Comparison of ENCODE assay signal across 10 cellular contexts in the genomic region with DNA sequence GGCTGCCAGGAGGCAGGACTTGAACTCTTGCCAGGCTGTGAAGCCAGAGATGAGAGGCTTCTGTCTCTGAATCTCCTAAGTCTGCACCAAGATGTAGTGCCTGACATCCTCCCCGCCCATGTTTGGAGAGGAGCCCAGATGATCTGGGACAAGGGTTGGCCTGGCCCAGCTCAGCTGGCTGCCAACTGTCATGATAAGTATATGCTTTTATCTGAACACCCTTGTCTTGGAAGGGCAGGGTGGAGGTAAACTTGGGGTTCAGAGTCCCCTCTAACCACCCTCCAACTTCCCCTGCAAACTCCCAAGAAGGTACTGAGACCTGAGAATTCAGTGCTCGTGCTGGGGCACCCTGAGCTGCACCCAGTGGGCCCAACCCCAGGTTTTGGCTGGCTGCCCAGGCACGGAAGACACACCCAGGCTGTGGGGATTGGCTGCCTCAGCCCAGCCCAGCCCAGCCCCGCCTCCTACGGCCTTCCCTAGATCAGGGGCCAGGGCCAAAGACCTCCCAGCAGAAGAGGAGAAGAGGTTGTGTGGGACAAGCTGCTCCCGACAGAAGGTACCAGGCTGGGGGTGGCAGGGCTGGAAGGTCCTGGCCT. TPM values are rescaled to one million over a fixed set of nuclear protein-coding genes. Genes with fewer than 3 reads are reported as not detected.
A peak's percentile ranks its signal among the peaks of the same experiment; 100 is the strongest.
DNase-seq lines count a peak whose midpoint lies in the region; ATAC-seq and TF ChIP-seq lines count a peak whose summit lies in the region.
"Had no signal": no experiment of that assay in that cellular context is flagged by ENCODE, and none has a peak within 500 bp of the region (broad histone marks: within the 10 kb centered on the region; RNA-seq: fewer than 3 reads in every experiment).

A gene with protein sequence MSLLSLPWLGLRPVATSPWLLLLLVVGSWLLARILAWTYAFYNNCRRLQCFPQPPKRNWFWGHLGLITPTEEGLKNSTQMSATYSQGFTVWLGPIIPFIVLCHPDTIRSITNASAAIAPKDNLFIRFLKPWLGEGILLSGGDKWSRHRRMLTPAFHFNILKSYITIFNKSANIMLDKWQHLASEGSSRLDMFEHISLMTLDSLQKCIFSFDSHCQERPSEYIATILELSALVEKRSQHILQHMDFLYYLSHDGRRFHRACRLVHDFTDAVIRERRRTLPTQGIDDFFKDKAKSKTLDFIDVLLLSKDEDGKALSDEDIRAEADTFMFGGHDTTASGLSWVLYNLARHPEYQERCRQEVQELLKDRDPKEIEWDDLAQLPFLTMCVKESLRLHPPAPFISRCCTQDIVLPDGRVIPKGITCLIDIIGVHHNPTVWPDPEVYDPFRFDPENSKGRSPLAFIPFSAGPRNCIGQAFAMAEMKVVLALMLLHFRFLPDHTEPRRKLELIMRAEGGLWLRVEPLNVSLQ (plus strand): TSS at position 508 of the 596 bp plus-strand sequence. CDS start 443 bp downstream, outside the sequence.

- TF ChIP-seq CTCF in AG10803 (conservative IDR thresholded peaks at IDR 0.05; ENCODE audit: low read length) (no peak), mammary epithelial cell (conservative IDR thresholded peaks at IDR 0.05 in 1 of 2, IDR thresholded peaks at IDR 0.05 in 1 of 2; ENCODE audit: extremely low read depth in 1 of 2, insufficient read depth in 1 of 2, low read depth in 1 of 2, low read length in 2 of 2) (no peak), GM10248 (IDR thresholded peaks at IDR 0.05; ENCODE audit: control extremely low read depth, extremely low read depth, low read depth, missing control alignments) (no peak)

- intact Hi-C loops in mammary epithelial cell (cut with micrococcal nuclease) = no loop called here

- H3K4me3 ChIP-seq in AG10803 (ENCODE audit: low read length) = no peak within 1 kb of the TSS
- no peak within 1 kb of the TSS for H3K4me3 ChIP-seq in Karpas-422 (ENCODE audit: low read length)
- H3K4me3 ChIP-seq in mammary epithelial cell (replicated peaks in 1 of 3; ENCODE audit: insufficient read depth in 1 of 3, low read depth in 2 of 3, low read length in 3 of 3) = no peak within 1 kb of the TSS
- H3K4me3 ChIP-seq in mucosa of rectum (ENCODE audit: low read length in 2 of 2) = peak within 1 kb of the TSS; percentile 80 to 82

- H3K27ac ChIP-seq in Karpas-422 (ENCODE audit: low read length) (no peak within 1 kb of the TSS), mammary epithelial cell (ENCODE audit: insufficient read depth, low read depth, low read length) (no peak within 1 kb of the TSS), mucosa of rectum (ENCODE audit: low read depth in 2 of 2, low read length in 2 of 2) (peak within 1 kb of the TSS; percentile 96)

- POLR2A ChIA-PET in GM10248 (lab: Yijun Ruan, JAX) = no interaction called here

- H3K4me2 ChIP-seq in Karpas-422 (ENCODE audit: low read depth, low read length, poor library complexity, severe bottlenecking) (no peak within 1 kb of the TSS), mammary epithelial cell (ENCODE audit: insufficient read depth, low read depth, low read length) (no peak within 1 kb of the TSS)

- CTCF ChIA-PET in mammary epithelial cell (lab: Charles Lee; ENCODE audit: low non-redundant PET) = no interaction called here
- CTCF ChIA-PET in GM10248 (lab: Yijun Ruan, JAX) = no interaction called here

- H3K9me3 ChIP-seq in Karpas-422 (ENCODE audit: low read length) (no peaks in the 10 kb centered on the region), mammary epithelial cell (replicated peaks; ENCODE audit: insufficient read depth, low read length) (no peaks in the 10 kb centered on the region), mucosa of rectum (ENCODE audit: control insufficient read depth in 2 of 2, low read length in 2 of 2) (no peaks in the 10 kb centered on the region)

- H4K20me1 ChIP-seq in Karpas-422 (ENCODE audit: insufficient read depth, low read depth, low read length) (no peaks in the 10 kb centered on the region), mammary epithelial cell (ENCODE audit: insufficient read depth, low read length) (no peaks in the 10 kb centered on the region)

- ATAC-seq in HG02840 (IDR thresholded peaks at IDR 0.05; ENCODE audit: low FRiP score, unreplicated experiment) = no peak

- no peaks in the 10 kb centered on the region for H3K36me3 ChIP-seq in Karpas-422 (ENCODE audit: insufficient read depth, low read length)
- no peaks in the 10 kb centered on the region for H3K36me3 ChIP-seq in mammary epithelial cell (ENCODE audit: insufficient read depth, low read length)
- no peaks in the 10 kb centered on the region for H3K36me3 ChIP-seq in mucosa of rectum (ENCODE audit: control insufficient read depth in 2 of 2, insufficient read depth in 2 of 2, low read length in 2 of 2)

- no TSS peak for BruUV-seq in mammary epithelial cell (replicated peaks; lab: Mats Ljungman, UMichigan)

- H3K9ac ChIP-seq in Karpas-422 (ENCODE audit: low read length) = no peak within 1 kb of the TSS
- no peak within 1 kb of the TSS for H3K9ac ChIP-seq in mammary epithelial cell (ENCODE audit: insufficient read depth, low read length)
- H3K9ac ChIP-seq in mucosa of rectum (ENCODE audit: low read depth in 1 of 2, low read length in 2 of 2) = peak within 1 kb of the TSS; percentile 61 to 73

- whole genome bisulfite sequencing in mammary epithelial cell (ENCODE audit: low coverage, missing lambda C conversion rate) = 0% methylated on average over 6 of the region's 6 CpGs

- dilution Hi-C loops in mammary epithelial cell (cut with HindIII; ENCODE audit: low sequenced_read_pairs) = no loop called here

- peak; percentile 17 for DNase-seq in AG10803 (ENCODE audit: low read depth)
- DNase-seq in Karpas-422 = peak; percentile 73
- DNase-seq in mammary epithelial cell = peak; percentile 33
- DNase-seq in GM10248 (ENCODE audit: extremely low spot score) = no peak
- no peak for DNase-seq in SIG-M5 treated with dmso at 0.1 percent for 504 hours (lab: John Stamatoyannopoulos, UW; ENCODE audit: unreplicated experiment)
- DNase-seq in GM19238 (ENCODE audit: insufficient read length, low spot score) = no peak
- DNase-seq: amniotic stem cell had no signal

- H3K4me1 ChIP-seq in Karpas-422 (ENCODE audit: low read length) (no peaks in the 10 kb centered on the region), mammary epithelial cell (ENCODE audit: insufficient read depth, low read length) (no peaks in the 10 kb centered on the region), mucosa of rectum (ENCODE audit: control insufficient read depth in 2 of 2, insufficient read depth in 2 of 2, low read length in 2 of 2) (peaks cover 18 to 24% of the 10 kb centered on the region in 2 donors)

- H3K79me2 ChIP-seq in Karpas-422 (ENCODE audit: low read length) (no peaks in the 10 kb centered on the region), mammary epithelial cell (ENCODE audit: insufficient read depth, low read length) (no peaks in the 10 kb centered on the region)

- no peaks in the 10 kb centered on the region for H3K9me2 ChIP-seq in Karpas-422 (replicated peaks; ENCODE audit: insufficient read depth, low read length)

- H2AFZ ChIP-seq in Karpas-422 (ENCODE audit: low read length) = no peak within 1 kb of the TSS
- no peak within 1 kb of the TSS for H2AFZ ChIP-seq in mammary epithelial cell (ENCODE audit: low read depth, low read length)

- in situ Hi-C loops in mammary epithelial cell (cut with MboI; ENCODE audit: low sequenced_read_pairs in 2 of 2) = no loop called here

- no peaks in the 10 kb centered on the region for H3K27me3 ChIP-seq in Karpas-422 (ENCODE audit: low read length)
- H3K27me3 ChIP-seq in mammary epithelial cell (ENCODE audit: insufficient read depth, low read length) = no peaks in the 10 kb centered on the region
- no peaks in the 10 kb centered on the region for H3K27me3 ChIP-seq in mucosa of rectum (ENCODE audit: control insufficient read depth in 2 of 2, insufficient read depth in 2 of 2, low read length in 2 of 2)

RNA-seq across cellular contexts. Expression of the gene that starts here (rescaled TPM):
- not detected in 2 replicates for total RNA-seq in Karpas-422 (2014; rRNA removed; shearing (Covaris generic); ENCODE audit: low replicate concordance)
- not detected for total RNA-seq in mammary epithelial cell
- 0.26 TPM for polyA plus RNA-seq in mammary epithelial cell
- polyA minus RNA-seq in mammary epithelial cell = not detected
- polyA plus RNA-seq: IgD-negative memory B cell had no signal

Comparison
In these comparisons a context has a peak if more than half of its experiments do, and no peak if none do; other contexts are left out.
1. Peak in DNase-seq in Karpas-422; RNA of the gene not detected or under 1 TPM.
2. Peak in DNase-seq in mammary epithelial cell; RNA of the gene not detected or under 1 TPM.
3. H3K4me3 ChIP-seq: peak in mucosa of rectum (2 of 2); none in AG10803 (single experiment), Karpas-422 (single experiment) and mammary epithelial cell (0 of 3).
4. H3K27ac ChIP-seq: peak in mucosa of rectum (2 of 2); none in Karpas-422 (single experiment) and mammary epithelial cell (single experiment).
5. H3K9ac ChIP-seq: peak in mucosa of rectum (2 of 2); none in Karpas-422 (single experiment) and mammary epithelial cell (single experiment).